8 cellular contexts compared by ENCODE assay signal in the genomic region with DNA sequence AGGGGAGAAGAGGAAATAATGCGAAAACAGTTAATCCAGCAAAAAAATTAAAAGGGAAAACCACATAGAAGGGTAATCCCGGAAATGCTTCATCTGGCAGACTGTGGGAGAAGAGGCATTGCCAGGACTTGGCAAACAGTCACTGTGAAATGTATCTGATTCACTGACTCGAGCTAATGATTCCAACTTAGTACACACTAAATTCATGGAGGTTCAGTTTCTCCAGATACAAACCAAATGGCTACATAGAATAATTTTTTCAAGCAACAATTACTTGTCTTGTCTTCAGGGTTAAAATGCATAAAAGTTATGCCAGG. TPM values are rescaled to one million over a fixed set of nuclear protein-coding genes. Genes with fewer than 3 reads are reported as not detected.
DNase-seq lines count a peak whose midpoint lies in the region; ATAC-seq and TF ChIP-seq lines count a peak whose summit lies in the region.

No MANE protein-coding gene starts in this region.

- H3K9ac ChIP-seq in mammary epithelial cell (ENCODE audit: insufficient read depth, low read length) = no peak overlapping the region

- H3K36me3 ChIP-seq in heart left ventricle = peaks cover 0 to 80% (median 27%) of the 10 kb centered on the region in 9 donors
- peaks cover 22% of the 10 kb centered on the region for H3K36me3 ChIP-seq in mammary epithelial cell (ENCODE audit: insufficient read depth, low read length)
- H3K36me3 ChIP-seq in transverse colon = peaks cover 0 to 7% (median 1%) of the 10 kb centered on the region in 4 donors

- no peak for TF ChIP-seq CTCF in heart left ventricle (IDR thresholded peaks at IDR 0.05)
- no peak for TF ChIP-seq CTCF in mammary epithelial cell (conservative IDR thresholded peaks at IDR 0.05 in 1 of 2, IDR thresholded peaks at IDR 0.05 in 1 of 2; ENCODE audit: extremely low read depth in 1 of 2, insufficient read depth in 1 of 2, low read depth in 1 of 2, low read length in 2 of 2)
- TF ChIP-seq CTCF in transverse colon (IDR thresholded peaks at IDR 0.05) = no peak

- H4K20me1 ChIP-seq in mammary epithelial cell (ENCODE audit: insufficient read depth, low read length) = peaks cover 4% of the 10 kb centered on the region

- peaks cover 0 to 31% (median 24%) of the 10 kb centered on the region in 12 donors for H3K4me1 ChIP-seq in heart left ventricle
- H3K4me1 ChIP-seq in mammary epithelial cell (ENCODE audit: insufficient read depth, low read length) = no peaks in the 10 kb centered on the region
- H3K4me1 ChIP-seq in transverse colon = peaks cover 0 to 26% (median 15%) of the 10 kb centered on the region in 4 donors

- no TSS peak for BruUV-seq in mammary epithelial cell (replicated peaks; lab: Mats Ljungman, UMichigan)

- H3K27me3 ChIP-seq in heart left ventricle = no peaks in the 10 kb centered on the region
- no peaks in the 10 kb centered on the region for H3K27me3 ChIP-seq in mammary epithelial cell (ENCODE audit: insufficient read depth, low read length)
- H3K27me3 ChIP-seq in transverse colon = no peaks in the 10 kb centered on the region

- dilution Hi-C loops in mammary epithelial cell (cut with HindIII; ENCODE audit: low sequenced_read_pairs) = no loop called here

- H2AFZ ChIP-seq in mammary epithelial cell (ENCODE audit: low read depth, low read length) = no peak overlapping the region

- ATAC-seq in heart left ventricle (peak in 1 of 4 donors; percentile 37), Right ventricle myocardium inferior (no peak), GM19455 (IDR thresholded peaks at IDR 0.05; ENCODE audit: unreplicated experiment) (no peak)

- WGBS in heart left ventricle, 4 donors = 42 to 54% (median 50%) methylated on average over 3 of the region's 3 CpGs
- WGBS in mammary epithelial cell (ENCODE audit: low coverage, missing lambda C conversion rate) = 50% methylated on average over 2 of the region's 3 CpGs
- 46 to 57% methylated on average over 2 to 3 of the region's 3 CpGs for WGBS in transverse colon (ENCODE audit: low coverage in 1 of 2), 2 donors

- CTCF ChIA-PET in mammary epithelial cell (lab: Charles Lee; ENCODE audit: low non-redundant PET) = no interaction called here

- DNase-seq in heart left ventricle (no peak), Right ventricle myocardium inferior (ENCODE audit: missing footprints) (no peak), mammary epithelial cell (peak; percentile 51), kidney tubule cell (ENCODE audit: low spot score) (peak; percentile 67), transverse colon (no peak), middle frontal gyrus (ENCODE audit: extremely low spot score, low spot score) (no peak)
- no peak for DNase-seq in activated CD4-positive, CD25-positive, alpha-beta regulatory T cell treated with anti-CD3 and anti-CD28 coated beads, Interleukin-2, amount 50 U/mL, for 72 hours

- in situ Hi-C loops in mammary epithelial cell (cut with MboI; ENCODE audit: low sequenced_read_pairs in 2 of 2) = no loop called here
- in situ Hi-C loops in transverse colon (cut with MboI; ENCODE audit: low pct_ligation_motif_present in 1 of 4, low pct_unique_long_range_greater_than_20kb in 1 of 4, low sequenced_read_pairs in 3 of 4) = no loop called here

- no peak for TF ChIP-seq POLR2A in heart left ventricle (IDR thresholded peaks at IDR 0.05)
- no peak for TF ChIP-seq POLR2A in transverse colon (IDR thresholded peaks at IDR 0.05)

- H3K9me3 ChIP-seq in heart left ventricle = no peaks in the 10 kb centered on the region
- H3K9me3 ChIP-seq in mammary epithelial cell (replicated peaks; ENCODE audit: insufficient read depth, low read length) = no peaks in the 10 kb centered on the region
- H3K9me3 ChIP-seq in transverse colon = no peaks in the 10 kb centered on the region

- H3K79me2 ChIP-seq in mammary epithelial cell (ENCODE audit: insufficient read depth, low read length) = peaks cover 96% of the 10 kb centered on the region

- H3K4me2 ChIP-seq in mammary epithelial cell (ENCODE audit: insufficient read depth, low read depth, low read length) = no peak overlapping the region

- H3K4me3 ChIP-seq in heart left ventricle (no peak overlapping the region), mammary epithelial cell (replicated peaks in 1 of 3; ENCODE audit: insufficient read depth in 1 of 3, low read depth in 2 of 3, low read length in 3 of 3) (no peak overlapping the region), transverse colon (no peak overlapping the region)

- H3K27ac ChIP-seq in heart left ventricle = peak overlapping the region in 11 of 12 donors; percentile 3 to 66 (median 38)
- no peak overlapping the region for H3K27ac ChIP-seq in mammary epithelial cell (ENCODE audit: insufficient read depth, low read depth, low read length)
- peak overlapping the region; percentile 49 to 52 (median 50) for H3K27ac ChIP-seq in transverse colon

- intact Hi-C loops in heart left ventricle (cut with DNase I) = no loop called here
- intact Hi-C loops in Right ventricle myocardium inferior (cut with DNase I) = no loop called here
- intact Hi-C loops in mammary epithelial cell (cut with micrococcal nuclease) = no loop called here
- intact Hi-C loops in transverse colon (cut with DNase I; ENCODE audit: low total_unique reads) = no loop called here

- TF ChIP-seq EP300 in transverse colon (IDR thresholded peaks at IDR 0.05; ENCODE audit: low read depth) = no peak

RNA-seq across cellular contexts. Expression of a gene that starts 36.4 kb away (rescaled TPM):
- total RNA-seq in heart left ventricle = 100 to 1,000 TPM in 7 of 9 donors, 10 to 100 TPM in 2; 92.0 to 161 (median 117) TPM
- polyA plus RNA-seq in heart left ventricle = 100 to 1,000 TPM in 1 of 2 donors, 10 to 100 TPM in 1; 20.0 to 167 TPM
- 101 TPM for total RNA-seq in Right ventricle myocardium inferior
- total RNA-seq in mammary epithelial cell = 100 to 1,000 TPM; 202 to 306 TPM
- polyA plus RNA-seq in mammary epithelial cell = 193 TPM
- polyA minus RNA-seq in mammary epithelial cell = 201 TPM
- 100 to 1,000 TPM; 122 to 270 (median 203) TPM for total RNA-seq in transverse colon

Comparison
In these comparisons a context has a peak if more than half of its experiments do, and no peak if none do; other contexts are left out.
1. DNase-seq: peak in mammary epithelial cell (single experiment) and kidney tubule cell (single experiment); none in heart left ventricle (0 of 5), Right ventricle myocardium inferior (single experiment), transverse colon (single experiment), middle frontal gyrus (single experiment) and activated CD4-positive, CD25-positive, alpha-beta regulatory T cell treated with anti-CD3 and anti-CD28 coated beads, Interleukin-2, amount 50 U/mL, for 72 hours (single experiment).